1 cellular context compared by ENCODE assay signal in genomic region chr9:98374385-98375051, GRCh38.
A peak's percentile ranks its signal among the peaks of the same experiment; 100 is the strongest.
TF ChIP-seq lines count a peak whose summit lies in the region.

No MANE protein-coding gene starts in this region.

TF ChIP-seq in K562, 482 proteins besides CTCF, POLR2A, EP300 and RAD21 (continued from another document and continues in another):
- TF ChIP-seq, protein P1, sequence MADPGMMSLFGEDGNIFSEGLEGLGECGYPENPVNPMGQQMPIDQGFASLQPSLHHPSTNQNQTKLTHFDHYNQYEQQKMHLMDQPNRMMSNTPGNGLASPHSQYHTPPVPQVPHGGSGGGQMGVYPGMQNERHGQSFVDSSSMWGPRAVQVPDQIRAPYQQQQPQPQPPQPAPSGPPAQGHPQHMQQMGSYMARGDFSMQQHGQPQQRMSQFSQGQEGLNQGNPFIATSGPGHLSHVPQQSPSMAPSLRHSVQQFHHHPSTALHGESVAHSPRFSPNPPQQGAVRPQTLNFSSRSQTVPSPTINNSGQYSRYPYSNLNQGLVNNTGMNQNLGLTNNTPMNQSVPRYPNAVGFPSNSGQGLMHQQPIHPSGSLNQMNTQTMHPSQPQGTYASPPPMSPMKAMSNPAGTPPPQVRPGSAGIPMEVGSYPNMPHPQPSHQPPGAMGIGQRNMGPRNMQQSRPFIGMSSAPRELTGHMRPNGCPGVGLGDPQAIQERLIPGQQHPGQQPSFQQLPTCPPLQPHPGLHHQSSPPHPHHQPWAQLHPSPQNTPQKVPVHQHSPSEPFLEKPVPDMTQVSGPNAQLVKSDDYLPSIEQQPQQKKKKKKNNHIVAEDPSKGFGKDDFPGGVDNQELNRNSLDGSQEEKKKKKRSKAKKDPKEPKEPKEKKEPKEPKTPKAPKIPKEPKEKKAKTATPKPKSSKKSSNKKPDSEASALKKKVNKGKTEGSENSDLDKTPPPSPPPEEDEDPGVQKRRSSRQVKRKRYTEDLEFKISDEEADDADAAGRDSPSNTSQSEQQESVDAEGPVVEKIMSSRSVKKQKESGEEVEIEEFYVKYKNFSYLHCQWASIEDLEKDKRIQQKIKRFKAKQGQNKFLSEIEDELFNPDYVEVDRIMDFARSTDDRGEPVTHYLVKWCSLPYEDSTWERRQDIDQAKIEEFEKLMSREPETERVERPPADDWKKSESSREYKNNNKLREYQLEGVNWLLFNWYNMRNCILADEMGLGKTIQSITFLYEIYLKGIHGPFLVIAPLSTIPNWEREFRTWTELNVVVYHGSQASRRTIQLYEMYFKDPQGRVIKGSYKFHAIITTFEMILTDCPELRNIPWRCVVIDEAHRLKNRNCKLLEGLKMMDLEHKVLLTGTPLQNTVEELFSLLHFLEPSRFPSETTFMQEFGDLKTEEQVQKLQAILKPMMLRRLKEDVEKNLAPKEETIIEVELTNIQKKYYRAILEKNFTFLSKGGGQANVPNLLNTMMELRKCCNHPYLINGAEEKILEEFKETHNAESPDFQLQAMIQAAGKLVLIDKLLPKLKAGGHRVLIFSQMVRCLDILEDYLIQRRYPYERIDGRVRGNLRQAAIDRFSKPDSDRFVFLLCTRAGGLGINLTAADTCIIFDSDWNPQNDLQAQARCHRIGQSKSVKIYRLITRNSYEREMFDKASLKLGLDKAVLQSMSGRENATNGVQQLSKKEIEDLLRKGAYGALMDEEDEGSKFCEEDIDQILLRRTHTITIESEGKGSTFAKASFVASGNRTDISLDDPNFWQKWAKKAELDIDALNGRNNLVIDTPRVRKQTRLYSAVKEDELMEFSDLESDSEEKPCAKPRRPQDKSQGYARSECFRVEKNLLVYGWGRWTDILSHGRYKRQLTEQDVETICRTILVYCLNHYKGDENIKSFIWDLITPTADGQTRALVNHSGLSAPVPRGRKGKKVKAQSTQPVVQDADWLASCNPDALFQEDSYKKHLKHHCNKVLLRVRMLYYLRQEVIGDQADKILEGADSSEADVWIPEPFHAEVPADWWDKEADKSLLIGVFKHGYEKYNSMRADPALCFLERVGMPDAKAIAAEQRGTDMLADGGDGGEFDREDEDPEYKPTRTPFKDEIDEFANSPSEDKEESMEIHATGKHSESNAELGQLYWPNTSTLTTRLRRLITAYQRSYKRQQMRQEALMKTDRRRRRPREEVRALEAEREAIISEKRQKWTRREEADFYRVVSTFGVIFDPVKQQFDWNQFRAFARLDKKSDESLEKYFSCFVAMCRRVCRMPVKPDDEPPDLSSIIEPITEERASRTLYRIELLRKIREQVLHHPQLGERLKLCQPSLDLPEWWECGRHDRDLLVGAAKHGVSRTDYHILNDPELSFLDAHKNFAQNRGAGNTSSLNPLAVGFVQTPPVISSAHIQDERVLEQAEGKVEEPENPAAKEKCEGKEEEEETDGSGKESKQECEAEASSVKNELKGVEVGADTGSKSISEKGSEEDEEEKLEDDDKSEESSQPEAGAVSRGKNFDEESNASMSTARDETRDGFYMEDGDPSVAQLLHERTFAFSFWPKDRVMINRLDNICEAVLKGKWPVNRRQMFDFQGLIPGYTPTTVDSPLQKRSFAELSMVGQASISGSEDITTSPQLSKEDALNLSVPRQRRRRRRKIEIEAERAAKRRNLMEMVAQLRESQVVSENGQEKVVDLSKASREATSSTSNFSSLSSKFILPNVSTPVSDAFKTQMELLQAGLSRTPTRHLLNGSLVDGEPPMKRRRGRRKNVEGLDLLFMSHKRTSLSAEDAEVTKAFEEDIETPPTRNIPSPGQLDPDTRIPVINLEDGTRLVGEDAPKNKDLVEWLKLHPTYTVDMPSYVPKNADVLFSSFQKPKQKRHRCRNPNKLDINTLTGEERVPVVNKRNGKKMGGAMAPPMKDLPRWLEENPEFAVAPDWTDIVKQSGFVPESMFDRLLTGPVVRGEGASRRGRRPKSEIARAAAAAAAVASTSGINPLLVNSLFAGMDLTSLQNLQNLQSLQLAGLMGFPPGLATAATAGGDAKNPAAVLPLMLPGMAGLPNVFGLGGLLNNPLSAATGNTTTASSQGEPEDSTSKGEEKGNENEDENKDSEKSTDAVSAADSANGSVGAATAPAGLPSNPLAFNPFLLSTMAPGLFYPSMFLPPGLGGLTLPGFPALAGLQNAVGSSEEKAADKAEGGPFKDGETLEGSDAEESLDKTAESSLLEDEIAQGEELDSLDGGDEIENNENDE (IDR thresholded peaks at IDR 0.05; ENCODE audit: low read depth, low read length) = no peak
- TF ChIP-seq FOSL1 (tag; conservative IDR thresholded peaks at IDR 0.05) (peak; percentile 79), XRCC5 (IDR thresholded peaks at IDR 0.05; ENCODE audit: low read depth, low read length) (no peak), POLR2G (IDR thresholded peaks at IDR 0.05; ENCODE audit: low read depth, low read length) (no peak), COPS2 (conservative IDR thresholded peaks at IDR 0.05) (no peak), NR2C1 (IDR thresholded peaks at IDR 0.05) (no peak), NR2C1 (tag; IDR thresholded peaks at IDR 0.05) (0 out of 2 replicates have a peak, but pooled peaks have one; percentile 28), U2AF1 (optimal IDR thresholded peaks at IDR 0.05; ENCODE audit: low read depth, low read length) (no peak), NR0B1 (IDR thresholded peaks at IDR 0.05; ENCODE audit: partially characterized antibody) (no peak), NCOA4 (IDR thresholded peaks at IDR 0.05; ENCODE audit: partially characterized antibody) (no peak), LCOR (CRISPR knock-in tag; IDR thresholded peaks at IDR 0.05) (peak; percentile 78; the same call in 1 of the 2 replicates), ZNF57 (CRISPR knock-in tag; IDR thresholded peaks at IDR 0.05) (no peak), ZNF696 (CRISPR knock-in tag; conservative IDR thresholded peaks at IDR 0.05) (no peak), ATF1 (CRISPR knock-in tag; IDR thresholded peaks at IDR 0.05) (no peak), ATF1 (tag; IDR thresholded peaks at IDR 0.05) (peak; percentile 57), NBN (IDR thresholded peaks at IDR 0.05; ENCODE audit: low read depth) (peak; percentile 81), SMAD1 (IDR thresholded peaks at IDR 0.05; ENCODE audit: low read depth, low read length, partially characterized antibody) (peak; percentile 14), RUNX1 (IDR thresholded peaks at IDR 0.05; ENCODE audit: low read depth) (no peak), MTA1 (IDR thresholded peaks at IDR 0.05; ENCODE audit: borderline replicate concordance) (no peak), IRF2 (CRISPR knock-in tag; IDR thresholded peaks at IDR 0.05) (no peak), ARNT (IDR thresholded peaks at IDR 0.05) (peak; percentile 79 to 82; a peak in 3 of 4 replicates), GATAD2A (IDR thresholded peaks at IDR 0.05) (0 out of 2 replicates have a peak, but pooled peaks have one; percentile 8), ZNF12 (CRISPR knock-in tag; IDR thresholded peaks at IDR 0.05) (no peak), L3MBTL2 (IDR thresholded peaks at IDR 0.05) (peak; percentile 95), BMI1 (IDR thresholded peaks at IDR 0.05; ENCODE audit: low read length) (no peak), CC2D1A (IDR thresholded peaks at IDR 0.05) (peak; percentile 88; the same call in 1 of the 2 replicates), HNRNPK (IDR thresholded peaks at IDR 0.05; ENCODE audit: low read depth, low read length, poor library complexity, severe bottlenecking) (no peak), IRF1 (CRISPR knock-in tag; IDR thresholded peaks at IDR 0.05; ENCODE audit: borderline replicate concordance) (no peak), KAT2B (IDR thresholded peaks at IDR 0.05; ENCODE audit: low read depth, low read length) (no peak), DMBX1 (CRISPR knock-in tag; IDR thresholded peaks at IDR 0.05; ENCODE audit: borderline replicate concordance) (peak; percentile 72; the same call in 1 of the 2 replicates), BRF2 (IDR thresholded peaks at IDR 0.05; ENCODE audit: borderline replicate concordance, insufficient read depth, insufficient read length) (no peak), ZNF121 (CRISPR knock-in tag; conservative IDR thresholded peaks at IDR 0.05) (no peak), ZBTB1 (CRISPR knock-in tag; IDR thresholded peaks at IDR 0.05; ENCODE audit: borderline replicate concordance, low read depth) (no peak)
- TF ChIP-seq, protein P2, sequence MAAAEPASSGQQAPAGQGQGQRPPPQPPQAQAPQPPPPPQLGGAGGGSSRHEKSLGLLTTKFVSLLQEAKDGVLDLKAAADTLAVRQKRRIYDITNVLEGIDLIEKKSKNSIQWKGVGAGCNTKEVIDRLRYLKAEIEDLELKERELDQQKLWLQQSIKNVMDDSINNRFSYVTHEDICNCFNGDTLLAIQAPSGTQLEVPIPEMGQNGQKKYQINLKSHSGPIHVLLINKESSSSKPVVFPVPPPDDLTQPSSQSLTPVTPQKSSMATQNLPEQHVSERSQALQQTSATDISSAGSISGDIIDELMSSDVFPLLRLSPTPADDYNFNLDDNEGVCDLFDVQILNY (CRISPR knock-in tag; IDR thresholded peaks at IDR 0.05) = no peak
- TF ChIP-seq, protein P3, sequence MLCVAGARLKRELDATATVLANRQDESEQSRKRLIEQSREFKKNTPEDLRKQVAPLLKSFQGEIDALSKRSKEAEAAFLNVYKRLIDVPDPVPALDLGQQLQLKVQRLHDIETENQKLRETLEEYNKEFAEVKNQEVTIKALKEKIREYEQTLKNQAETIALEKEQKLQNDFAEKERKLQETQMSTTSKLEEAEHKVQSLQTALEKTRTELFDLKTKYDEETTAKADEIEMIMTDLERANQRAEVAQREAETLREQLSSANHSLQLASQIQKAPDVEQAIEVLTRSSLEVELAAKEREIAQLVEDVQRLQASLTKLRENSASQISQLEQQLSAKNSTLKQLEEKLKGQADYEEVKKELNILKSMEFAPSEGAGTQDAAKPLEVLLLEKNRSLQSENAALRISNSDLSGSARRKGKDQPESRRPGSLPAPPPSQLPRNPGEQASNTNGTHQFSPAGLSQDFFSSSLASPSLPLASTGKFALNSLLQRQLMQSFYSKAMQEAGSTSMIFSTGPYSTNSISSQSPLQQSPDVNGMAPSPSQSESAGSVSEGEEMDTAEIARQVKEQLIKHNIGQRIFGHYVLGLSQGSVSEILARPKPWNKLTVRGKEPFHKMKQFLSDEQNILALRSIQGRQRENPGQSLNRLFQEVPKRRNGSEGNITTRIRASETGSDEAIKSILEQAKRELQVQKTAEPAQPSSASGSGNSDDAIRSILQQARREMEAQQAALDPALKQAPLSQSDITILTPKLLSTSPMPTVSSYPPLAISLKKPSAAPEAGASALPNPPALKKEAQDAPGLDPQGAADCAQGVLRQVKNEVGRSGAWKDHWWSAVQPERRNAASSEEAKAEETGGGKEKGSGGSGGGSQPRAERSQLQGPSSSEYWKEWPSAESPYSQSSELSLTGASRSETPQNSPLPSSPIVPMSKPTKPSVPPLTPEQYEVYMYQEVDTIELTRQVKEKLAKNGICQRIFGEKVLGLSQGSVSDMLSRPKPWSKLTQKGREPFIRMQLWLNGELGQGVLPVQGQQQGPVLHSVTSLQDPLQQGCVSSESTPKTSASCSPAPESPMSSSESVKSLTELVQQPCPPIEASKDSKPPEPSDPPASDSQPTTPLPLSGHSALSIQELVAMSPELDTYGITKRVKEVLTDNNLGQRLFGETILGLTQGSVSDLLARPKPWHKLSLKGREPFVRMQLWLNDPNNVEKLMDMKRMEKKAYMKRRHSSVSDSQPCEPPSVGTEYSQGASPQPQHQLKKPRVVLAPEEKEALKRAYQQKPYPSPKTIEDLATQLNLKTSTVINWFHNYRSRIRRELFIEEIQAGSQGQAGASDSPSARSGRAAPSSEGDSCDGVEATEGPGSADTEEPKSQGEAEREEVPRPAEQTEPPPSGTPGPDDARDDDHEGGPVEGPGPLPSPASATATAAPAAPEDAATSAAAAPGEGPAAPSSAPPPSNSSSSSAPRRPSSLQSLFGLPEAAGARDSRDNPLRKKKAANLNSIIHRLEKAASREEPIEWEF (CRISPR knock-in tag; IDR thresholded peaks at IDR 0.05) = no peak
- TF ChIP-seq, protein P4, sequence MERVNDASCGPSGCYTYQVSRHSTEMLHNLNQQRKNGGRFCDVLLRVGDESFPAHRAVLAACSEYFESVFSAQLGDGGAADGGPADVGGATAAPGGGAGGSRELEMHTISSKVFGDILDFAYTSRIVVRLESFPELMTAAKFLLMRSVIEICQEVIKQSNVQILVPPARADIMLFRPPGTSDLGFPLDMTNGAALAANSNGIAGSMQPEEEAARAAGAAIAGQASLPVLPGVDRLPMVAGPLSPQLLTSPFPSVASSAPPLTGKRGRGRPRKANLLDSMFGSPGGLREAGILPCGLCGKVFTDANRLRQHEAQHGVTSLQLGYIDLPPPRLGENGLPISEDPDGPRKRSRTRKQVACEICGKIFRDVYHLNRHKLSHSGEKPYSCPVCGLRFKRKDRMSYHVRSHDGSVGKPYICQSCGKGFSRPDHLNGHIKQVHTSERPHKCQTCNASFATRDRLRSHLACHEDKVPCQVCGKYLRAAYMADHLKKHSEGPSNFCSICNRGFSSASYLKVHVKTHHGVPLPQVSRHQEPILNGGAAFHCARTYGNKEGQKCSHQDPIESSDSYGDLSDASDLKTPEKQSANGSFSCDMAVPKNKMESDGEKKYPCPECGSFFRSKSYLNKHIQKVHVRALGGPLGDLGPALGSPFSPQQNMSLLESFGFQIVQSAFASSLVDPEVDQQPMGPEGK (CRISPR knock-in tag; IDR thresholded peaks at IDR 0.05; ENCODE audit: borderline replicate concordance) = no peak
- TF ChIP-seq, protein P5, sequence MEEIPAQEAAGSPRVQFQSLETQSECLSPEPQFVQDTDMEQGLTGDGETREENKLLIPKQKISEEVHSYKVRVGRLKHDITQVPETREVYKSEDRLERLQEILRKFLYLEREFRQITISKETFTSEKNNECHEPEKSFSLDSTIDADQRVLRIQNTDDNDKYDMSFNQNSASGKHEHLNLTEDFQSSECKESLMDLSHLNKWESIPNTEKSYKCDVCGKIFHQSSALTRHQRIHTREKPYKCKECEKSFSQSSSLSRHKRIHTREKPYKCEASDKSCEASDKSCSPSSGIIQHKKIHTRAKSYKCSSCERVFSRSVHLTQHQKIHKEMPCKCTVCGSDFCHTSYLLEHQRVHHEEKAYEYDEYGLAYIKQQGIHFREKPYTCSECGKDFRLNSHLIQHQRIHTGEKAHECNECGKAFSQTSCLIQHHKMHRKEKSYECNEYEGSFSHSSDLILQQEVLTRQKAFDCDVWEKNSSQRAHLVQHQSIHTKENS (CRISPR knock-in tag; IDR thresholded peaks at IDR 0.05) = no peak
